11 cellular contexts compared by ENCODE assay signal in the genomic region with DNA sequence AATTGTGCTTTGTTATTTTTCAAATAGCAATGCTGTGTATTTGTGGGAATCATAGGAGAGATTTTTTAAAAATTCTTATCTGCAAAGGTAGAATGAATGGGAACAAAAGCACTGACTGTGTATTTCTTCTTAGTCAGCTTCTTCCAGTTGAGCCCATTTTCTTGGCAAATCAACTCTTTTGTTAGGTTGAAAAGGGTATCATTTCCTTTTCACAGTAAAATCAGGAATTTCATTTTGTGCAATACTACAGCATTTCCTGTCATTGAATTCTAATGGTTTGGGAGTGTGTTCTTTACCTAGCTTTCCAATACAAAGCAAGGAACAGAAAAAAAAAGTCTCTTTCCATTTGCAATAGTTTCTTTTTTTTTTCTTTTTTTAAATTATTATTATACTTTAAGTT. TPM values are rescaled to one million over a fixed set of nuclear protein-coding genes. Genes with fewer than 3 reads are reported as not detected.
DNase-seq lines count a peak whose midpoint lies in the region; ATAC-seq and TF ChIP-seq lines count a peak whose summit lies in the region.
"Had no signal": no experiment of that assay in that cellular context is flagged by ENCODE, and none has a peak within 500 bp of the region (broad histone marks: within the 10 kb centered on the region; RNA-seq: fewer than 3 reads in every experiment).

No MANE protein-coding gene starts in this region.

- TF ChIP-seq CTCF in right atrium auricular region (IDR thresholded peaks at IDR 0.05) (no peak), vagina (IDR thresholded peaks at IDR 0.05) (no peak)

- H3K27me3 ChIP-seq in right atrium auricular region (no peaks in the 10 kb centered on the region), vagina (no peaks in the 10 kb centered on the region)

- no peaks in the 10 kb centered on the region for H3K36me3 ChIP-seq in right atrium auricular region
- no peaks in the 10 kb centered on the region for H3K36me3 ChIP-seq in vagina

- H3K9me3 ChIP-seq in right atrium auricular region (no peaks in the 10 kb centered on the region), vagina (no peaks in the 10 kb centered on the region)

- H3K4me3 ChIP-seq in right atrium auricular region (peak overlapping the region in 1 of 2 donors; percentile 70), vagina (peak overlapping the region; percentile 59 to 67)

- H3K27ac ChIP-seq in right atrium auricular region (peak overlapping the region; percentile 82 to 85), angular gyrus (ENCODE audit: low read depth, low read length) (peak overlapping the region; percentile 72), vagina (peak overlapping the region; percentile 87)
- H3K27ac ChIP-seq: C4-2B had no signal

- no peak for DNase-seq in right atrium auricular region (ENCODE audit: low spot score)
- no peak for DNase-seq in left ventricle myocardium superior
- DNase-seq in lung microvascular endothelial cell (ENCODE audit: low read depth in 2 of 2): peak; percentile 65 to 84
- no peak for DNase-seq in vagina (ENCODE audit: extremely low spot score in 2 of 2)
- no peak for DNase-seq in NCI-H226
- DNase-seq: SW 1271 had no signal

- ATAC-seq in left ventricle myocardium superior: no peak
- no peak for ATAC-seq in GM18520 (IDR thresholded peaks at IDR 0.05; ENCODE audit: unreplicated experiment)
- no peak for ATAC-seq in GM19023 (IDR thresholded peaks at IDR 0.05; ENCODE audit: unreplicated experiment)

- no peak for TF ChIP-seq POLR2A in vagina (IDR thresholded peaks at IDR 0.05)

- H3K4me1 ChIP-seq in right atrium auricular region (peaks cover 0 to 10% of the 10 kb centered on the region in 2 donors), vagina (peaks cover 10% of the 10 kb centered on the region)

- intact Hi-C loops in left ventricle myocardium superior (cut with micrococcal nuclease): no loop called here
- intact Hi-C loops in vagina (cut with DNase I): no loop called here

RNA-seq across cellular contexts. Expression of gene EXOC2, which starts 19.0 kb away (rescaled TPM):
- total RNA-seq in right atrium auricular region (10 to 100 TPM; 12.9 to 16.1 TPM), left ventricle myocardium superior (12.7 TPM), lung microvascular endothelial cell (32.7 and 39.7 TPM in 2 replicates), vagina (23.6 TPM)

RNA-seq across cellular contexts. Expression of gene HUS1B, which starts 55.0 kb away (rescaled TPM):
- under 1 TPM in 1 of 2 donors, not detected in 1; 0.47 TPM for total RNA-seq in right atrium auricular region
- not detected for total RNA-seq in left ventricle myocardium superior
- 0.22 and 0.79 TPM in 2 replicates for total RNA-seq in lung microvascular endothelial cell
- 0.98 TPM for total RNA-seq in vagina
- total RNA-seq: myocyte had no signal

Comparison
In these comparisons a context has a peak if more than half of its experiments do, and no peak if none do; other contexts are left out.
1. DNase-seq: peak in lung microvascular endothelial cell (2 of 2); none in right atrium auricular region (single experiment), left ventricle myocardium superior (single experiment), vagina (0 of 2) and NCI-H226 (single experiment).
2. Peak in every context shown above with its lines, with median percentiles within 50 percentile points of each other: H3K27ac ChIP-seq.